ENCODE assay signal across 23 cellular contexts in genomic region chr3:120101624-120102023, GRCh38.
"Had no signal": no experiment of that assay in that cellular context is flagged by ENCODE, and none has a peak within 500 bp of the region (broad histone marks: within the 10 kb centered on the region; RNA-seq: fewer than 3 reads in every experiment).

No MANE protein-coding gene starts in this region.

- H3K27ac Mint-ChIP-seq: activated CD4-positive, alpha-beta T cell treated with anti-CD3 and anti-CD28 coated beads, Interleukin-2, amount 10 ng/mL, durations not matched to agents 7 days and 5 days; activated CD8-positive, alpha-beta memory T cell treated with anti-CD3 and anti-CD28 coated beads, Interleukin-2, amount 10 ng/mL, durations not matched to agents 7 days and 5 days; activated CD8-positive, alpha-beta T cell treated with anti-CD3 and anti-CD28 coated beads for 36 hours; activated naive CD8-positive, alpha-beta T cell treated with anti-CD3 and anti-CD28 coated beads, Interleukin-2, amount 50 U/mL, for 24 hours; dendritic cell treated with granulocyte-macrophage colony-stimulating factor and Interleukin-4, amounts not matched to agents 40 ng/mL and 50 ng/mL, for 4 days; immature natural killer cell; natural killer cell treated with Interleukin-12 subunit alpha and Interleukin-12 subunit beta and Interleukin-15 and Interleukin-18, amount 100 ng/mL, for 72 hours had no signal

- H3K9me3 Mint-ChIP-seq: activated CD4-positive, alpha-beta T cell treated with anti-CD3 and anti-CD28 coated beads, Interleukin-2, amount 10 ng/mL, durations not matched to agents 7 days and 5 days; activated CD8-positive, alpha-beta T cell treated with anti-CD3 and anti-CD28 coated beads for 36 hours; activated naive CD8-positive, alpha-beta T cell treated with anti-CD3 and anti-CD28 coated beads, Interleukin-2, amount 50 U/mL, for 24 hours; immature natural killer cell; natural killer cell treated with Interleukin-12 subunit alpha and Interleukin-12 subunit beta and Interleukin-15 and Interleukin-18, amount 100 ng/mL, for 72 hours had no signal

- H3K4me2 ChIP-seq: smooth muscle cell had no signal

- ATAC-seq: activated CD8-positive, alpha-beta memory T cell treated with anti-CD3 and anti-CD28 coated beads, Interleukin-2, amount 10 ng/mL, durations not matched to agents 7 days and 5 days; activated CD8-positive, alpha-beta T cell treated with anti-CD3 and anti-CD28 coated beads for 36 hours; activated naive CD8-positive, alpha-beta T cell treated with anti-CD3 and anti-CD28 coated beads, Interleukin-2, amount 50 U/mL, for 24 hours; natural killer cell treated with Interleukin-12 subunit alpha and Interleukin-12 subunit beta and Interleukin-15 and Interleukin-18, amount 100 ng/mL, for 72 hours; stimulated activated naive CD8-positive, alpha-beta T cell treated with anti-CD3 and anti-CD28 coated beads, Interleukin-15, Interleukin-2, amounts not matched to agents 100 U/mL and 50 U/mL, for 24 hours had no signal

- DNase-seq: activated CD4-positive, alpha-beta T cell treated with anti-CD3 and anti-CD28 coated beads, Interleukin-2, amount 10 ng/mL, durations not matched to agents 7 days and 5 days; activated CD4-positive, CD25-positive, alpha-beta regulatory T cell treated with anti-CD3 and anti-CD28 coated beads, Interleukin-2, amount 50 U/mL, for 72 hours; activated CD8-positive, alpha-beta memory T cell treated with anti-CD3 and anti-CD28 coated beads, Interleukin-2, amount 10 ng/mL, durations not matched to agents 7 days and 5 days; activated CD8-positive, alpha-beta T cell treated with anti-CD3 and anti-CD28 coated beads for 36 hours; activated gamma-delta T cell; activated naive CD4-positive, alpha-beta T cell treated with anti-CD3 and anti-CD28 coated beads, Interleukin-2, amount 50 U/mL, for 16 hours; activated naive CD8-positive, alpha-beta T cell treated with anti-CD3 and anti-CD28 coated beads, Interleukin-2, amount 50 U/mL, for 24 hours; activated T-cell treated with anti-CD3 and anti-CD28 coated beads for 4 hours; effector CD4-positive, alpha-beta T cell; foreskin melanocyte; immature natural killer cell; kidney glomerular epithelial cell; left lung; retina; sigmoid colon; stimulated activated CD4-positive, alpha-beta T cell treated with anti-CD3 and anti-CD28 coated beads, Interleukin-15, amount 100 ng/mL, for 24 hours; stimulated activated naive CD8-positive, alpha-beta T cell treated with anti-CD3 and anti-CD28 coated beads, Interleukin-15, Interleukin-2, amounts not matched to agents 100 U/mL and 50 U/mL, for 24 hours; WERI-Rb-1 had no signal

- H3K36me3 ChIP-seq: left lung, upper lobe of left lung had no signal

- H3K27ac ChIP-seq: left lung, sigmoid colon, upper lobe of left lung, WERI-Rb-1 had no signal

- H3K9me3 ChIP-seq: left lung, sigmoid colon, upper lobe of left lung had no signal

- H3K4me3 ChIP-seq: left lung, sigmoid colon, smooth muscle cell, upper lobe of left lung had no signal

- H3K27me3 Mint-ChIP-seq: activated CD4-positive, alpha-beta T cell treated with anti-CD3 and anti-CD28 coated beads, Interleukin-2, amount 10 ng/mL, durations not matched to agents 7 days and 5 days; activated CD8-positive, alpha-beta memory T cell treated with anti-CD3 and anti-CD28 coated beads, Interleukin-2, amount 10 ng/mL, durations not matched to agents 7 days and 5 days; activated CD8-positive, alpha-beta T cell treated with anti-CD3 and anti-CD28 coated beads for 36 hours; activated naive CD8-positive, alpha-beta T cell treated with anti-CD3 and anti-CD28 coated beads, Interleukin-2, amount 50 U/mL, for 24 hours; dendritic cell treated with granulocyte-macrophage colony-stimulating factor and Interleukin-4, amounts not matched to agents 40 ng/mL and 50 ng/mL, for 4 days; natural killer cell treated with Interleukin-12 subunit alpha and Interleukin-12 subunit beta and Interleukin-15 and Interleukin-18, amount 100 ng/mL, for 72 hours; progenitor cell of endocrine pancreas had no signal

- H3K27me3 ChIP-seq: left lung, sigmoid colon, upper lobe of left lung had no signal

- H3K4me3 Mint-ChIP-seq: activated CD4-positive, alpha-beta T cell treated with anti-CD3 and anti-CD28 coated beads, Interleukin-2, amount 10 ng/mL, durations not matched to agents 7 days and 5 days; activated CD8-positive, alpha-beta memory T cell treated with anti-CD3 and anti-CD28 coated beads, Interleukin-2, amount 10 ng/mL, durations not matched to agents 7 days and 5 days; activated CD8-positive, alpha-beta T cell treated with anti-CD3 and anti-CD28 coated beads for 36 hours; activated naive CD8-positive, alpha-beta T cell treated with anti-CD3 and anti-CD28 coated beads, Interleukin-2, amount 50 U/mL, for 24 hours; dendritic cell treated with granulocyte-macrophage colony-stimulating factor and Interleukin-4, amounts not matched to agents 40 ng/mL and 50 ng/mL, for 4 days; immature natural killer cell; natural killer cell treated with Interleukin-12 subunit alpha and Interleukin-12 subunit beta and Interleukin-15 and Interleukin-18, amount 100 ng/mL, for 72 hours had no signal
